In genomic region chr12:16984484-16984883, GRCh38 we compare ENCODE assay signal across 13 cellular contexts.
"Had no signal": no experiment of that assay in that cellular context is flagged by ENCODE, and none has a peak within 500 bp of the region (broad histone marks: within the 10 kb centered on the region; RNA-seq: fewer than 3 reads in every experiment).

No MANE protein-coding gene starts in this region.

- DNase-seq: activated CD4-positive, alpha-beta T cell treated with anti-CD3 and anti-CD28 coated beads for 36 hours; activated CD8-positive, alpha-beta memory T cell treated with anti-CD3 and anti-CD28 coated beads, Interleukin-2, amount 50 U/mL, for 4 hours; activated CD8-positive, alpha-beta T cell treated with anti-CD3 and anti-CD28 coated beads for 36 hours; activated naive CD4-positive, alpha-beta T cell; activated naive CD8-positive, alpha-beta T cell treated with anti-CD3 and anti-CD28 coated beads, Interleukin-2, amount 50 U/mL, for 24 hours; left colon; naive thymus-derived CD4-positive, alpha-beta T cell; posterior cingulate gyrus; stimulated activated CD4-positive, alpha-beta T cell treated with anti-CD3 and anti-CD28 coated beads, Interleukin-15, amount 100 ng/mL, for 24 hours; stimulated activated CD4-positive, alpha-beta T cell treated with anti-CD3 and anti-CD28 coated beads, Interleukin-4, amount 100 ng/mL, for 4 hours; WERI-Rb-1 had no signal

- ATAC-seq: activated CD4-positive, alpha-beta T cell treated with anti-CD3 and anti-CD28 coated beads for 36 hours; activated CD8-positive, alpha-beta T cell treated with anti-CD3 and anti-CD28 coated beads for 36 hours; activated naive CD8-positive, alpha-beta T cell treated with anti-CD3 and anti-CD28 coated beads, Interleukin-2, amount 50 U/mL, for 24 hours; esophagus mucosa; left colon; naive thymus-derived CD4-positive, alpha-beta T cell had no signal

- H3K4me1 ChIP-seq: ascending aorta had no signal

- H3K27ac ChIP-seq: ascending aorta, WERI-Rb-1 had no signal

- H3K27me3 ChIP-seq: ascending aorta had no signal
